In genomic region chr13:38008636-38009035, GRCh38 we compare ENCODE assay signal across 14 cellular contexts.
DNase-seq lines count a peak whose midpoint lies in the region; ATAC-seq, FAIRE-seq and TF ChIP-seq lines count a peak whose summit lies in the region.
"Had no signal": no experiment of that assay in that cellular context is flagged by ENCODE, and none has a peak within 500 bp of the region (broad histone marks: within the 10 kb centered on the region; RNA-seq: fewer than 3 reads in every experiment).

No MANE protein-coding gene starts in this region.

- H2BK5ac ChIP-seq in mesenchymal stem cell (ENCODE audit: low read depth, low read length, poor library complexity, severe bottlenecking) = no peak overlapping the region

- FAIRE-seq in urothelium cell line (lab: Jason Lieb, UNC) = no peak
- FAIRE-seq: islet of Langerhans had no signal

- no peak overlapping the region for H3K14ac ChIP-seq in mesenchymal stem cell (ENCODE audit: low read length in 2 of 2)

- H3K4me3 ChIP-seq in mesenchymal stem cell (ENCODE audit: insufficient read depth in 1 of 2, low read depth in 1 of 2, low read length in 2 of 2) = no peak overlapping the region
- H3K4me3 ChIP-seq: adrenal gland, MG63, thyroid gland had no signal

- H2AFZ ChIP-seq in mesenchymal stem cell (ENCODE audit: low read depth, low read length) = no peak overlapping the region

- H3K36me3 ChIP-seq in mesenchymal stem cell (ENCODE audit: control insufficient read depth in 1 of 2, insufficient read depth in 2 of 2, low read depth in 1 of 2, low read length in 2 of 2) = no peaks in the 10 kb centered on the region
- H3K36me3 ChIP-seq: adrenal gland, MG63, thyroid gland had no signal

- no peak overlapping the region for H4K91ac ChIP-seq in mesenchymal stem cell (ENCODE audit: low read length)

- no peak overlapping the region for H3K23ac ChIP-seq in mesenchymal stem cell (ENCODE audit: low read length in 2 of 2)

- no peak overlapping the region for H2BK120ac ChIP-seq in mesenchymal stem cell (ENCODE audit: low read depth, low read length)

- no peaks in the 10 kb centered on the region for H3K27me3 Mint-ChIP-seq in osteocyte (ENCODE audit: unreplicated experiment)

- H3K36me3 Mint-ChIP-seq in osteocyte (ENCODE audit: unreplicated experiment) = no peaks in the 10 kb centered on the region

- no peak overlapping the region for H2BK15ac ChIP-seq in mesenchymal stem cell (ENCODE audit: low read depth, poor library complexity, severe bottlenecking)

- no peak overlapping the region for H3K4ac ChIP-seq in mesenchymal stem cell (ENCODE audit: low read depth in 1 of 2, low read length in 2 of 2)

- no peak overlapping the region for H3K4me3 Mint-ChIP-seq in osteocyte (ENCODE audit: unreplicated experiment)

- no peak overlapping the region for H3K9ac ChIP-seq in mesenchymal stem cell (ENCODE audit: low read length)

- no peak for ATAC-seq in GM18867 (IDR thresholded peaks at IDR 0.05; ENCODE audit: unreplicated experiment)

- 60% methylated on average over 2 of the region's 3 CpGs for WGBS in mesenchymal stem cell

- no peaks in the 10 kb centered on the region for H3K9me3 ChIP-seq in mesenchymal stem cell (ENCODE audit: control insufficient read depth, low read length)
- H3K9me3 ChIP-seq: adrenal gland, MG63, thyroid gland had no signal

- H3K4me1 ChIP-seq in mesenchymal stem cell (ENCODE audit: control insufficient read depth, insufficient read depth, low read depth, low read length) = no peaks in the 10 kb centered on the region
- H3K4me1 ChIP-seq: adrenal gland, thyroid gland had no signal

- H3K9me3 Mint-ChIP-seq in osteocyte (ENCODE audit: unreplicated experiment) = no peaks in the 10 kb centered on the region

- no peak overlapping the region for H2AK5ac ChIP-seq in mesenchymal stem cell (ENCODE audit: low read length, severe bottlenecking)

- no peak overlapping the region for H4K8ac ChIP-seq in mesenchymal stem cell (ENCODE audit: low read length)

- no peaks in the 10 kb centered on the region for H3K27me3 ChIP-seq in mesenchymal stem cell (ENCODE audit: control insufficient read depth in 1 of 2, insufficient read depth in 1 of 2, low read length in 2 of 2)
- H3K27me3 ChIP-seq: adrenal gland, MG63, thyroid gland had no signal

- no peak for TF ChIP-seq CTCF in osteocyte (IDR thresholded peaks at IDR 0.05)

- H3K79me1 ChIP-seq in mesenchymal stem cell (replicated peaks; ENCODE audit: low read length, poor library complexity, severe bottlenecking) = no peaks in the 10 kb centered on the region

- no peak overlapping the region for H3K4me2 ChIP-seq in mesenchymal stem cell (ENCODE audit: low read length, poor library complexity, severe bottlenecking)

- no peak overlapping the region for H3K18ac ChIP-seq in mesenchymal stem cell (ENCODE audit: low read depth in 1 of 2, low read length in 2 of 2)

- no peak overlapping the region for H3K27ac ChIP-seq in mesenchymal stem cell (ENCODE audit: low read length, poor library complexity, severe bottlenecking)
- H3K27ac ChIP-seq: adrenal gland, thyroid gland had no signal

- DNase-seq in ELR (ENCODE audit: low read depth) (peak; percentile 2), NCI-H1105 treated with DMSO at 0.1 percent for 48 hours (lab: John Stamatoyannopoulos, UW) (peak; percentile 35), amniotic epithelial cell (ENCODE audit: low read depth) (peak; percentile 3), mesenchymal stem cell (peak; percentile 6), osteocyte (ENCODE audit: extremely low spot score, unreplicated experiment) (no peak), urothelium cell line (ENCODE audit: low spot score) (no peak)
- DNase-seq: activated CD4-positive, alpha-beta T cell treated with anti-CD3 and anti-CD28 coated beads, Interleukin-2, amount 50 U/mL, for 48 hours; C1 segment of cervical spinal cord; MG63; stimulated activated CD4-positive, alpha-beta T cell treated with anti-CD3 and anti-CD28 coated beads, Interleukin-4, amount 100 ng/mL, for 24 hours; thyroid gland had no signal

- no peak overlapping the region for H2BK12ac ChIP-seq in mesenchymal stem cell (ENCODE audit: low read length in 2 of 2)

- no peaks in the 10 kb centered on the region for H3K4me1 Mint-ChIP-seq in osteocyte (ENCODE audit: unreplicated experiment)

- no peak overlapping the region for H3K27ac Mint-ChIP-seq in osteocyte (ENCODE audit: unreplicated experiment)

Comparison
In these comparisons a context has a peak if more than half of its experiments do, and no peak if none do; other contexts are left out.
1. DNase-seq: peak in ELR (single experiment), NCI-H1105 treated with DMSO at 0.1 percent for 48 hours (single experiment), amniotic epithelial cell (single experiment) and mesenchymal stem cell (single experiment); none in osteocyte (single experiment) and urothelium cell line (single experiment).